10 cellular contexts compared by ENCODE assay signal in genomic region chr10:123044391-123044790, GRCh38. TPM values are rescaled to one million over a fixed set of nuclear protein-coding genes. Genes with fewer than 3 reads are reported as not detected.
DNase-seq lines count a peak whose midpoint lies in the region; ATAC-seq and TF ChIP-seq lines count a peak whose summit lies in the region.
"Had no signal": no experiment of that assay in that cellular context is flagged by ENCODE, and none has a peak within 500 bp of the region (broad histone marks: within the 10 kb centered on the region; RNA-seq: fewer than 3 reads in every experiment).

No MANE protein-coding gene starts in this region.

- H3K27me3 Mint-ChIP-seq in HFFc6 (ENCODE audit: insufficient read depth) = no peaks in the 10 kb centered on the region
- H3K27me3 Mint-ChIP-seq: central memory CD8-positive, alpha-beta T cell had no signal

- H3K9me3 Mint-ChIP-seq in HFFc6 = no peaks in the 10 kb centered on the region
- H3K9me3 Mint-ChIP-seq: central memory CD8-positive, alpha-beta T cell had no signal

- intact Hi-C loops in transverse colon (cut with DNase I; ENCODE audit: low total_unique reads) (no loop called here), lower lobe of right lung (cut with DNase I) (no loop called here)

- no peak overlapping the region for H3K27ac Mint-ChIP-seq in HFFc6

- H3K36me3 ChIP-seq in transverse colon = peaks cover 0 to 8% (median 4%) of the 10 kb centered on the region in 4 donors
- H3K36me3 ChIP-seq in lower lobe of right lung = peaks cover 40% of the 10 kb centered on the region

- TF ChIP-seq POLR2A in transverse colon (IDR thresholded peaks at IDR 0.05) = no peak

- H3K27me3 ChIP-seq in foreskin keratinocyte (no peaks in the 10 kb centered on the region), transverse colon (no peaks in the 10 kb centered on the region), lower lobe of right lung (ENCODE audit: low read depth) (no peaks in the 10 kb centered on the region)

- TF ChIP-seq CTCF in HFFc6 (IDR thresholded peaks at IDR 0.05) (peak; percentile 68; the same call in 1 of the 2 replicates), foreskin keratinocyte (conservative IDR thresholded peaks at IDR 0.05) (peak; percentile 62), transverse colon (IDR thresholded peaks at IDR 0.05) (no peak), lower lobe of right lung (IDR thresholded peaks at IDR 0.05) (no peak)

- H3K4me1 Mint-ChIP-seq in HFFc6 (ENCODE audit: low read depth) = no peaks in the 10 kb centered on the region
- H3K4me1 Mint-ChIP-seq: central memory CD8-positive, alpha-beta T cell had no signal

- 90 to 94% methylated on average over 2 of the region's 2 CpGs for WGBS in transverse colon (ENCODE audit: low coverage in 1 of 2), 2 donors

- H3K36me3 Mint-ChIP-seq in HFFc6 (ENCODE audit: low read depth) = no peaks in the 10 kb centered on the region

- DNase-seq in COR-L47 (lab: John Stamatoyannopoulos, UW) (peak; percentile 36), HFFc6 (no peak), RKO (ENCODE audit: low spot score) (peak; percentile 60), foreskin keratinocyte (no peak), glomerular visceral epithelial cell (ENCODE audit: extremely low spot score) (no peak), transverse colon (no peak), lower lobe of right lung (no peak)
- DNase-seq: activated CD8-positive, alpha-beta memory T cell treated with anti-CD3 and anti-CD28 coated beads for 24 hours had no signal

- H3K9me3 ChIP-seq in transverse colon (no peaks in the 10 kb centered on the region), lower lobe of right lung (no peaks in the 10 kb centered on the region)

- no peak for TF ChIP-seq EP300 in transverse colon (IDR thresholded peaks at IDR 0.05; ENCODE audit: low read depth)

- ATAC-seq in foreskin keratinocyte (no peak), lower lobe of right lung (no peak), HG02885 (IDR thresholded peaks at IDR 0.05; ENCODE audit: poor library complexity, unreplicated experiment) (no peak)

- H3K4me3 ChIP-seq in transverse colon = no peak overlapping the region
- H3K4me3 ChIP-seq in lower lobe of right lung = no peak overlapping the region

- in situ Hi-C loops in transverse colon (cut with MboI; ENCODE audit: low pct_ligation_motif_present in 1 of 4, low pct_unique_long_range_greater_than_20kb in 1 of 4, low sequenced_read_pairs in 3 of 4) = loop anchor here in 2 of 4 donors (10.0 to 25.0 kb wide), 2 partner anchors 510 to 518 kb away; no protein-coding TSS in a partner anchor

- H3K4me1 ChIP-seq in foreskin keratinocyte = no peaks in the 10 kb centered on the region
- no peaks in the 10 kb centered on the region for H3K4me1 ChIP-seq in transverse colon
- no peaks in the 10 kb centered on the region for H3K4me1 ChIP-seq in lower lobe of right lung

- H3K27ac ChIP-seq in foreskin keratinocyte (no peak overlapping the region), transverse colon (no peak overlapping the region), lower lobe of right lung (no peak overlapping the region)

- no peak overlapping the region for H3K4me3 Mint-ChIP-seq in HFFc6
- H3K4me3 Mint-ChIP-seq: central memory CD8-positive, alpha-beta T cell had no signal

RNA-seq across cellular contexts. Expression of gene ACADSB, which starts 35.6 kb away (rescaled TPM):
- 10 to 100 TPM; 17.7 to 25.2 (median 23.2) TPM for total RNA-seq in HFFc6 (2021; fragmentation: NEBNext Ultra II Directional; extraction: Animal tissue kit (Norgen Biotek cat#: 25700))
- total RNA-seq in foreskin keratinocyte (3.4 and 4.8 TPM in 2 replicates), transverse colon (10 to 100 TPM in 2 of 4 donors, 1 to 10 TPM in 2; 3.0 to 31.4 (median 13.9) TPM), lower lobe of right lung (24.0 TPM)
- polyA plus RNA-seq in foreskin keratinocyte = 1.5 and 2.3 TPM in 2 replicates

RNA-seq across cellular contexts. Expression of gene IKZF5, which starts 35.8 kb away (rescaled TPM):
- 10 to 100 TPM in 3 of 6 experiments, 1 to 10 TPM in 3; 9.3 to 11.2 (median 9.9) TPM for total RNA-seq in HFFc6 (2021; fragmentation: NEBNext Ultra II Directional; extraction: Animal tissue kit (Norgen Biotek cat#: 25700))
- total RNA-seq in foreskin keratinocyte (5.9 and 6.3 TPM in 2 replicates), transverse colon (10 to 100 TPM in 1 of 4 donors, 1 to 10 TPM in 3; 6.2 to 11.1 (median 7.1) TPM), lower lobe of right lung (20.1 TPM)
- 2.5 and 2.9 TPM in 2 replicates for polyA plus RNA-seq in foreskin keratinocyte

Comparison
In these comparisons a context has a peak if more than half of its experiments do, and no peak if none do; other contexts are left out.
1. DNase-seq: peak in COR-L47 (single experiment) and RKO (single experiment); none in HFFc6 (single experiment), foreskin keratinocyte (0 of 2), glomerular visceral epithelial cell (single experiment), transverse colon (single experiment) and lower lobe of right lung (single experiment).
2. CTCF ChIP-seq: peak in HFFc6 (single experiment) and foreskin keratinocyte (single experiment); none in transverse colon (0 of 5) and lower lobe of right lung (single experiment).